Comparison of ENCODE assay signal across 21 cellular contexts in genomic region chr5:157455057-157455456, GRCh38. TPM values are rescaled to one million over a fixed set of nuclear protein-coding genes. Genes with fewer than 3 reads are reported as not detected.
DNase-seq lines count a peak whose midpoint lies in the region; ATAC-seq, FAIRE-seq and TF ChIP-seq lines count a peak whose summit lies in the region.
"Had no signal": no experiment of that assay in that cellular context is flagged by ENCODE, and none has a peak within 500 bp of the region (broad histone marks: within the 10 kb centered on the region; RNA-seq: fewer than 3 reads in every experiment).

No MANE protein-coding gene starts in this region.

- no peak for ATAC-seq in GM21390 (IDR thresholded peaks at IDR 0.05; ENCODE audit: unreplicated experiment)

- CTCF ChIA-PET in HEK293T (lab: Yijun Ruan, JAX) = interaction anchor here (0.9 to 1.1 kb wide), 2 partner anchors 16 to 112 kb away, joined by 3 to 4 read pairs; no protein-coding TSS in a partner anchor

- DNase-seq in HEK293T (ENCODE audit: extremely low spot score) = no peak
- DNase-seq in caudate nucleus (lab: John Stamatoyannopoulos, UW) = no peak
- DNase-seq in islet precursor cell = peak; percentile 42
- no peak for DNase-seq in urothelium cell line (ENCODE audit: low spot score)
- DNase-seq in hepatocyte (ENCODE audit: low spot score) = no peak
- no peak for DNase-seq in DMS114 treated with DMSO at 0.1 percent for 48 hours (lab: John Stamatoyannopoulos, UW; ENCODE audit: unreplicated experiment)
- DNase-seq: CD4-positive, alpha-beta T cell; COR-L47; DMS79 treated with DMSO at 0.1 percent for 48 hours; IMR-90; NCI-H1105; NCI-H2029 treated with DMSO at 0.1 percent for 48 hours; NCI-H2171; NCI-H345; NCI-H524; NCI-H82; OCI-M1 had no signal

- no peak overlapping the region for H2AFZ ChIP-seq in hepatocyte

- TF ChIP-seq CTCF in hepatocyte (IDR thresholded peaks at IDR 0.05; ENCODE audit: poor library complexity) = no peak

- WGBS in hepatocyte (ENCODE audit: low lambda C conversion rate, missing lambda C conversion rate) = 90% methylated on average over 7 of the region's 7 CpGs

- no peaks in the 10 kb centered on the region for H4K20me1 ChIP-seq in hepatocyte (ENCODE audit: insufficient read depth, poor library complexity, severe bottlenecking)

- no peak overlapping the region for H3K4me2 ChIP-seq in hepatocyte

- H3K27ac ChIP-seq in caudate nucleus (ENCODE audit: low read depth, low read length) = peak overlapping the region; percentile 98
- H3K27ac ChIP-seq in hepatocyte = no peak overlapping the region

- no peak overlapping the region for H3K4me3 ChIP-seq in hepatocyte

- no peaks in the 10 kb centered on the region for H3K9me2 ChIP-seq in hepatocyte (replicated peaks; ENCODE audit: insufficient read depth)

- no peaks in the 10 kb centered on the region for H3K9me3 ChIP-seq in hepatocyte (ENCODE audit: low read depth)

- POLR2A ChIA-PET in HEK293T (lab: Yijun Ruan, JAX) = no interaction called here

- H3K36me3 ChIP-seq in hepatocyte (replicated peaks; ENCODE audit: insufficient read depth, low read depth) = no peaks in the 10 kb centered on the region

- peaks cover 17% of the 10 kb centered on the region for H3K27me3 ChIP-seq in hepatocyte

- H3K79me2 ChIP-seq in hepatocyte = no peaks in the 10 kb centered on the region

- peaks cover 3% of the 10 kb centered on the region for H3K4me1 ChIP-seq in hepatocyte (ENCODE audit: insufficient read depth)

- peak; percentile 5 for FAIRE-seq in urothelium cell line (lab: Jason Lieb, UNC)
- FAIRE-seq: H1, RCC 7860 had no signal

TF ChIP-seq in HEK293T, 16 proteins besides CTCF, POLR2A, EP300 and RAD21:
- TF ChIP-seq PKNOX1 (IDR thresholded peaks at IDR 0.05) = 0 out of 2 replicates have a peak, but pooled peaks have one; percentile 10
- TF ChIP-seq FOXA1 (IDR thresholded peaks at IDR 0.05) = no peak

RNA-seq across cellular contexts. Expression of gene NIPAL4, which starts 5.0 kb away (rescaled TPM):
- total RNA-seq in hepatocyte = 0.17 TPM in 1 of 2 replicates, not detected in the other
- polyA plus RNA-seq in hepatocyte = 0.37 and 1.0 TPM in 2 replicates
- total RNA-seq: SK-MEL-5 had no signal
